27 cellular contexts compared by ENCODE assay signal in genomic region chr10:59754951-59755350, GRCh38. TPM values are rescaled to one million over a fixed set of nuclear protein-coding genes. Genes with fewer than 3 reads are reported as not detected.
"Had no signal": no experiment of that assay in that cellular context is flagged by ENCODE, and none has a peak within 500 bp of the region (broad histone marks: within the 10 kb centered on the region; RNA-seq: fewer than 3 reads in every experiment).

No MANE protein-coding gene starts in this region.

- H3K9me3 ChIP-seq: heart right ventricle, right atrium auricular region had no signal

- H3K27ac ChIP-seq: coronary artery, heart right ventricle, right atrium auricular region, stomach had no signal

- H3K36me3 ChIP-seq: heart right ventricle, right atrium auricular region, stomach had no signal

- H3K27me3 ChIP-seq: heart right ventricle, right atrium auricular region, stomach had no signal

- ATAC-seq: heart right ventricle; left lobe of liver; naive thymus-derived CD8-positive, alpha-beta T cell; stimulated activated naive B cell treated with anti-CD40 and anti-IgM and Interleukin-4, amounts not matched to agents 10 μg/mL and 1 μg/mL and 100 μg/mL, for 72 hours had no signal

- DNase-seq: effector CD4-positive, alpha-beta T cell; endodermal cell; heart right ventricle; hypothalamus; kidney glomerular epithelial cell; mammary epithelial cell; naive thymus-derived CD8-positive, alpha-beta T cell; posterior cingulate gyrus; stimulated activated CD4-positive, alpha-beta T cell treated with anti-CD3 and anti-CD28 coated beads, Interleukin-4, amount 100 ng/mL, for 4 hours; stimulated activated naive B cell treated with anti-CD40 and anti-IgM and Interleukin-4, amounts not matched to agents 10 μg/mL and 1 μg/mL and 100 μg/mL, for 72 hours; stomach; substantia nigra; trophoblast cell had no signal

- H3K4me3 ChIP-seq: coronary artery, heart right ventricle, right atrium auricular region, stomach had no signal

- FAIRE-seq: frontal cortex, islet of Langerhans, urothelium cell line had no signal

- H3K4me1 ChIP-seq: heart right ventricle, right atrium auricular region, stomach had no signal

RNA-seq across cellular contexts. Expression of gene MRLN, which starts 1.7 kb away (rescaled TPM):
- total RNA-seq: dermis microvascular lymphatic vessel endothelial cell; endodermal cell; fibroblast of lung; frontal cortex; heart right ventricle; left lobe of liver; lower leg skin; mammary epithelial cell; mesenteric fat pad; mononuclear cell; naive thymus-derived CD8-positive, alpha-beta T cell; neural crest cell; osteocyte; right atrium auricular region; stomach had no signal
- polyA plus RNA-seq: esophagus; fibroblast of lung; heart right ventricle; mammary epithelial cell; naive thymus-derived CD8-positive, alpha-beta T cell had no signal

RNA-seq across cellular contexts. Expression of gene SLC16A9, which starts 45.3 kb away (rescaled TPM):
- total RNA-seq: mononuclear cell; naive thymus-derived CD8-positive, alpha-beta T cell had no signal
- polyA plus RNA-seq: naive thymus-derived CD8-positive, alpha-beta T cell had no signal
